Comparison of ENCODE assay signal across 8 cellular contexts in genomic region chr4:140149851-140150635, GRCh38. TPM values are rescaled to one million over a fixed set of nuclear protein-coding genes. Genes with fewer than 3 reads are reported as not detected.
DNase-seq lines count a peak whose midpoint lies in the region; ATAC-seq and TF ChIP-seq lines count a peak whose summit lies in the region.

No MANE protein-coding gene starts in this region.

- peaks cover 46% of the 10 kb centered on the region for H3K4me1 ChIP-seq in left ventricle myocardium inferior
- no peaks in the 10 kb centered on the region for H3K4me1 ChIP-seq in uterus

- peak overlapping the region; percentile 99 for H3K27ac ChIP-seq in left ventricle myocardium inferior (replicated peaks)
- H3K27ac ChIP-seq in uterus: peak overlapping the region; percentile 98 to 99

- H3K36me3 ChIP-seq in left ventricle myocardium inferior (no peaks in the 10 kb centered on the region), uterus (no peaks in the 10 kb centered on the region)

- peak; percentile 32 for TF ChIP-seq CTCF in left ventricle myocardium inferior (IDR thresholded peaks at IDR 0.05; ENCODE audit: borderline replicate concordance)
- TF ChIP-seq CTCF in uterus (IDR thresholded peaks at IDR 0.05): peak in 2 of 4 experiments; percentile 10 to 40

- H3K4me3 ChIP-seq in left ventricle myocardium inferior (peak overlapping the region; percentile 93), uterus (peak overlapping the region; percentile 66)

- peak in 1 of 2 donors; percentile 22 for TF ChIP-seq POLR2A in uterus (IDR thresholded peaks at IDR 0.05)

- H3K9me3 ChIP-seq in left ventricle myocardium inferior (replicated peaks): no peaks in the 10 kb centered on the region
- no peaks in the 10 kb centered on the region for H3K9me3 ChIP-seq in uterus

- H3K27me3 ChIP-seq in left ventricle myocardium inferior (ENCODE audit: low read depth) (no peaks in the 10 kb centered on the region), uterus (no peaks in the 10 kb centered on the region)

- DNase-seq in ELF-1 (ENCODE audit: low read depth, low spot score): peak; percentile 83
- peak; percentile 53 for DNase-seq in LoVo (ENCODE audit: low spot score)
- peak; percentile 10 to 44 for DNase-seq in SW 1271 (lab: John Stamatoyannopoulos, UW)
- peak; percentile 57 for DNase-seq in amniotic epithelial cell (ENCODE audit: low read depth)
- peak; percentile 74 for DNase-seq in left ventricle myocardium inferior
- DNase-seq in pons (ENCODE audit: low spot score): peak; percentile 53
- peak; percentile 78 to 86 for DNase-seq in uterus

- ATAC-seq in HG03460 (IDR thresholded peaks at IDR 0.05; ENCODE audit: unreplicated experiment): no peak

- intact Hi-C loops in left ventricle myocardium inferior (cut with micrococcal nuclease): no loop called here
- intact Hi-C loops in uterus (cut with DNase I; ENCODE audit: low total_unique reads): loop anchor here (2.0 kb wide), 1 partner anchor 103 kb away; no protein-coding TSS in a partner anchor

RNA-seq across cellular contexts. Expression of gene MAML3, which starts 3.9 kb away (rescaled TPM):
- 2.6 TPM for total RNA-seq in left ventricle myocardium inferior
- 10 to 100 TPM in 2 of 4 donors, 1 to 10 TPM in 2; 2.4 to 50.5 (median 17.8) TPM for total RNA-seq in uterus

Comparison
In these comparisons a context has a peak if more than half of its experiments do, and no peak if none do; other contexts are left out.
1. DNase-seq: peak in every context shown above with its lines; median percentile 83 in ELF-1; 82 in uterus; 74 in left ventricle myocardium inferior; 57 in amniotic epithelial cell; 53 in LoVo; 53 in pons; 27 in SW 1271.